1 cellular context compared by ENCODE assay signal in the genomic region with DNA sequence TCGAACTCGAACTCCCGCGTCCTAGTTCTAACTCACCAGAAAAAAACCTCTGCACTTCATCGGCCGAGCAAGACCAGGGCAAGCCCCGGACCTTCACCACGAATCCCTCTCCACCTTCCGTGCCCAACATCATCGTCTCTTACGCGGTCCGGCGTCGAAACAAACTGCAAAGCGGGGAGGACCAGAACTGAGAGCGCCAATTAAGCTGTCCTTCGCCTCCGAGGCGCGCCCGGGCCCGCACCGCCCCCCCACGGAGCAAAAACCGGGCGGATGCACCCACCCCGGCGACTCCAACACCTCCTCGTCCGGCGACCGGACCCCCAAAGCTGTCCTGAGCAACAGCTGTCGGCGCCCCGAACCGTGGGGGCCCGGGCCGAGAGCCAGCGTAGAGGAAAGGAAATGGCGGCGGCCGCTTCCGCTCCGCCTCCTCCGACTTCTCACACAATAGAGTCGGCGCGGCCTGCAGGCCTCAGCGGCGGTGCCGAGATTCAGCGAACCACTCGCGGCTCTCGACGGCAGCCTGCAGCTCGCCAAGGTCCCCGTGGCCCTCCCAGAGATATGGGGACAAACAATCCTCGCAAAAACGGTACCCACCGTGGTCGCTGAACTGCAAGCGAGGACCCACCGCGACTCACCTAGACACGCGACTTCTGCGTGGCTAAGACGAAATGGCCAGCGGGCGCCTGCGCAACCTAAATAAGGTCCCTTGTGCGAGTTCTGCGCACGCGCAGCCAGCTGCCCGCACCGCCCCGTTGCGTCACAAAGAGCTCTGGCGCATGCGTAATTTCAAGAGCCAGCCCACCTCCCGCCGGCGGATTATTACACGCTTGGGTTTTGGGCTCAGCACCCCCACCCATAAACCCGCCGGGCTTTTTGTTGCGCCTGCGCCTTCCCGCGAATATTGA.
TF ChIP-seq lines count a peak whose summit lies in the region.

A gene with protein sequence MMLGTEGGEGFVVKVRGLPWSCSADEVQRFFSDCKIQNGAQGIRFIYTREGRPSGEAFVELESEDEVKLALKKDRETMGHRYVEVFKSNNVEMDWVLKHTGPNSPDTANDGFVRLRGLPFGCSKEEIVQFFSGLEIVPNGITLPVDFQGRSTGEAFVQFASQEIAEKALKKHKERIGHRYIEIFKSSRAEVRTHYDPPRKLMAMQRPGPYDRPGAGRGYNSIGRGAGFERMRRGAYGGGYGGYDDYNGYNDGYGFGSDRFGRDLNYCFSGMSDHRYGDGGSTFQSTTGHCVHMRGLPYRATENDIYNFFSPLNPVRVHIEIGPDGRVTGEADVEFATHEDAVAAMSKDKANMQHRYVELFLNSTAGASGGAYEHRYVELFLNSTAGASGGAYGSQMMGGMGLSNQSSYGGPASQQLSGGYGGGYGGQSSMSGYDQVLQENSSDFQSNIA (minus strand): TSS at position 671 of the 905 bp plus-strand sequence. CDS start 538 bp downstream, at position 133.

TF ChIP-seq in HepG2, 621 proteins besides CTCF, POLR2A, EP300 and RAD21 (continued from another document and continues in another):
- TF ChIP-seq, protein P1, sequence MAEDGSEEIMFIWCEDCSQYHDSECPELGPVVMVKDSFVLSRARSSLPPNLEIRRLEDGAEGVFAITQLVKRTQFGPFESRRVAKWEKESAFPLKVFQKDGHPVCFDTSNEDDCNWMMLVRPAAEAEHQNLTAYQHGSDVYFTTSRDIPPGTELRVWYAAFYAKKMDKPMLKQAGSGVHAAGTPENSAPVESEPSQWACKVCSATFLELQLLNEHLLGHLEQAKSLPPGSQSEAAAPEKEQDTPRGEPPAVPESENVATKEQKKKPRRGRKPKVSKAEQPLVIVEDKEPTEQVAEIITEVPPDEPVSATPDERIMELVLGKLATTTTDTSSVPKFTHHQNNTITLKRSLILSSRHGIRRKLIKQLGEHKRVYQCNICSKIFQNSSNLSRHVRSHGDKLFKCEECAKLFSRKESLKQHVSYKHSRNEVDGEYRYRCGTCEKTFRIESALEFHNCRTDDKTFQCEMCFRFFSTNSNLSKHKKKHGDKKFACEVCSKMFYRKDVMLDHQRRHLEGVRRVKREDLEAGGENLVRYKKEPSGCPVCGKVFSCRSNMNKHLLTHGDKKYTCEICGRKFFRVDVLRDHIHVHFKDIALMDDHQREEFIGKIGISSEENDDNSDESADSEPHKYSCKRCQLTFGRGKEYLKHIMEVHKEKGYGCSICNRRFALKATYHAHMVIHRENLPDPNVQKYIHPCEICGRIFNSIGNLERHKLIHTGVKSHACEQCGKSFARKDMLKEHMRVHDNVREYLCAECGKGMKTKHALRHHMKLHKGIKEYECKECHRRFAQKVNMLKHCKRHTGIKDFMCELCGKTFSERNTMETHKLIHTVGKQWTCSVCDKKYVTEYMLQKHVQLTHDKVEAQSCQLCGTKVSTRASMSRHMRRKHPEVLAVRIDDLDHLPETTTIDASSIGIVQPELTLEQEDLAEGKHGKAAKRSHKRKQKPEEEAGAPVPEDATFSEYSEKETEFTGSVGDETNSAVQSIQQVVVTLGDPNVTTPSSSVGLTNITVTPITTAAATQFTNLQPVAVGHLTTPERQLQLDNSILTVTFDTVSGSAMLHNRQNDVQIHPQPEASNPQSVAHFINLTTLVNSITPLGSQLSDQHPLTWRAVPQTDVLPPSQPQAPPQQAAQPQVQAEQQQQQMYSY (CRISPR knock-in tag; IDR thresholded peaks at IDR 0.05), result no peak; the same call in 1 of the 2 replicates
- peak; percentile 57 for TF ChIP-seq PHF5A (CRISPR knock-in tag; IDR thresholded peaks at IDR 0.05; ENCODE audit: low read depth, unreplicated experiment)
- TF ChIP-seq, protein P2, sequence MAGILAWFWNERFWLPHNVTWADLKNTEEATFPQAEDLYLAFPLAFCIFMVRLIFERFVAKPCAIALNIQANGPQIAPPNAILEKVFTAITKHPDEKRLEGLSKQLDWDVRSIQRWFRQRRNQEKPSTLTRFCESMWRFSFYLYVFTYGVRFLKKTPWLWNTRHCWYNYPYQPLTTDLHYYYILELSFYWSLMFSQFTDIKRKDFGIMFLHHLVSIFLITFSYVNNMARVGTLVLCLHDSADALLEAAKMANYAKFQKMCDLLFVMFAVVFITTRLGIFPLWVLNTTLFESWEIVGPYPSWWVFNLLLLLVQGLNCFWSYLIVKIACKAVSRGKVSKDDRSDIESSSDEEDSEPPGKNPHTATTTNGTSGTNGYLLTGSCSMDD (CRISPR knock-in tag; IDR thresholded peaks at IDR 0.05), result no peak
- TF ChIP-seq ZNF878 (CRISPR knock-in tag; IDR thresholded peaks at IDR 0.05), result 0 out of 2 replicates have a peak, but pooled peaks have one; percentile 34
- TF ChIP-seq, protein P3, sequence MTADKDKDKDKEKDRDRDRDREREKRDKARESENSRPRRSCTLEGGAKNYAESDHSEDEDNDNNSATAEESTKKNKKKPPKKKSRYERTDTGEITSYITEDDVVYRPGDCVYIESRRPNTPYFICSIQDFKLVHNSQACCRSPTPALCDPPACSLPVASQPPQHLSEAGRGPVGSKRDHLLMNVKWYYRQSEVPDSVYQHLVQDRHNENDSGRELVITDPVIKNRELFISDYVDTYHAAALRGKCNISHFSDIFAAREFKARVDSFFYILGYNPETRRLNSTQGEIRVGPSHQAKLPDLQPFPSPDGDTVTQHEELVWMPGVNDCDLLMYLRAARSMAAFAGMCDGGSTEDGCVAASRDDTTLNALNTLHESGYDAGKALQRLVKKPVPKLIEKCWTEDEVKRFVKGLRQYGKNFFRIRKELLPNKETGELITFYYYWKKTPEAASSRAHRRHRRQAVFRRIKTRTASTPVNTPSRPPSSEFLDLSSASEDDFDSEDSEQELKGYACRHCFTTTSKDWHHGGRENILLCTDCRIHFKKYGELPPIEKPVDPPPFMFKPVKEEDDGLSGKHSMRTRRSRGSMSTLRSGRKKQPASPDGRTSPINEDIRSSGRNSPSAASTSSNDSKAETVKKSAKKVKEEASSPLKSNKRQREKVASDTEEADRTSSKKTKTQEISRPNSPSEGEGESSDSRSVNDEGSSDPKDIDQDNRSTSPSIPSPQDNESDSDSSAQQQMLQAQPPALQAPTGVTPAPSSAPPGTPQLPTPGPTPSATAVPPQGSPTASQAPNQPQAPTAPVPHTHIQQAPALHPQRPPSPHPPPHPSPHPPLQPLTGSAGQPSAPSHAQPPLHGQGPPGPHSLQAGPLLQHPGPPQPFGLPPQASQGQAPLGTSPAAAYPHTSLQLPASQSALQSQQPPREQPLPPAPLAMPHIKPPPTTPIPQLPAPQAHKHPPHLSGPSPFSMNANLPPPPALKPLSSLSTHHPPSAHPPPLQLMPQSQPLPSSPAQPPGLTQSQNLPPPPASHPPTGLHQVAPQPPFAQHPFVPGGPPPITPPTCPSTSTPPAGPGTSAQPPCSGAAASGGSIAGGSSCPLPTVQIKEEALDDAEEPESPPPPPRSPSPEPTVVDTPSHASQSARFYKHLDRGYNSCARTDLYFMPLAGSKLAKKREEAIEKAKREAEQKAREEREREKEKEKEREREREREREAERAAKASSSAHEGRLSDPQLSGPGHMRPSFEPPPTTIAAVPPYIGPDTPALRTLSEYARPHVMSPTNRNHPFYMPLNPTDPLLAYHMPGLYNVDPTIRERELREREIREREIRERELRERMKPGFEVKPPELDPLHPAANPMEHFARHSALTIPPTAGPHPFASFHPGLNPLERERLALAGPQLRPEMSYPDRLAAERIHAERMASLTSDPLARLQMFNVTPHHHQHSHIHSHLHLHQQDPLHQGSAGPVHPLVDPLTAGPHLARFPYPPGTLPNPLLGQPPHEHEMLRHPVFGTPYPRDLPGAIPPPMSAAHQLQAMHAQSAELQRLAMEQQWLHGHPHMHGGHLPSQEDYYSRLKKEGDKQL (CRISPR knock-in tag; IDR thresholded peaks at IDR 0.05; ENCODE audit: low read depth), result no peak
- TF ChIP-seq, protein P4, sequence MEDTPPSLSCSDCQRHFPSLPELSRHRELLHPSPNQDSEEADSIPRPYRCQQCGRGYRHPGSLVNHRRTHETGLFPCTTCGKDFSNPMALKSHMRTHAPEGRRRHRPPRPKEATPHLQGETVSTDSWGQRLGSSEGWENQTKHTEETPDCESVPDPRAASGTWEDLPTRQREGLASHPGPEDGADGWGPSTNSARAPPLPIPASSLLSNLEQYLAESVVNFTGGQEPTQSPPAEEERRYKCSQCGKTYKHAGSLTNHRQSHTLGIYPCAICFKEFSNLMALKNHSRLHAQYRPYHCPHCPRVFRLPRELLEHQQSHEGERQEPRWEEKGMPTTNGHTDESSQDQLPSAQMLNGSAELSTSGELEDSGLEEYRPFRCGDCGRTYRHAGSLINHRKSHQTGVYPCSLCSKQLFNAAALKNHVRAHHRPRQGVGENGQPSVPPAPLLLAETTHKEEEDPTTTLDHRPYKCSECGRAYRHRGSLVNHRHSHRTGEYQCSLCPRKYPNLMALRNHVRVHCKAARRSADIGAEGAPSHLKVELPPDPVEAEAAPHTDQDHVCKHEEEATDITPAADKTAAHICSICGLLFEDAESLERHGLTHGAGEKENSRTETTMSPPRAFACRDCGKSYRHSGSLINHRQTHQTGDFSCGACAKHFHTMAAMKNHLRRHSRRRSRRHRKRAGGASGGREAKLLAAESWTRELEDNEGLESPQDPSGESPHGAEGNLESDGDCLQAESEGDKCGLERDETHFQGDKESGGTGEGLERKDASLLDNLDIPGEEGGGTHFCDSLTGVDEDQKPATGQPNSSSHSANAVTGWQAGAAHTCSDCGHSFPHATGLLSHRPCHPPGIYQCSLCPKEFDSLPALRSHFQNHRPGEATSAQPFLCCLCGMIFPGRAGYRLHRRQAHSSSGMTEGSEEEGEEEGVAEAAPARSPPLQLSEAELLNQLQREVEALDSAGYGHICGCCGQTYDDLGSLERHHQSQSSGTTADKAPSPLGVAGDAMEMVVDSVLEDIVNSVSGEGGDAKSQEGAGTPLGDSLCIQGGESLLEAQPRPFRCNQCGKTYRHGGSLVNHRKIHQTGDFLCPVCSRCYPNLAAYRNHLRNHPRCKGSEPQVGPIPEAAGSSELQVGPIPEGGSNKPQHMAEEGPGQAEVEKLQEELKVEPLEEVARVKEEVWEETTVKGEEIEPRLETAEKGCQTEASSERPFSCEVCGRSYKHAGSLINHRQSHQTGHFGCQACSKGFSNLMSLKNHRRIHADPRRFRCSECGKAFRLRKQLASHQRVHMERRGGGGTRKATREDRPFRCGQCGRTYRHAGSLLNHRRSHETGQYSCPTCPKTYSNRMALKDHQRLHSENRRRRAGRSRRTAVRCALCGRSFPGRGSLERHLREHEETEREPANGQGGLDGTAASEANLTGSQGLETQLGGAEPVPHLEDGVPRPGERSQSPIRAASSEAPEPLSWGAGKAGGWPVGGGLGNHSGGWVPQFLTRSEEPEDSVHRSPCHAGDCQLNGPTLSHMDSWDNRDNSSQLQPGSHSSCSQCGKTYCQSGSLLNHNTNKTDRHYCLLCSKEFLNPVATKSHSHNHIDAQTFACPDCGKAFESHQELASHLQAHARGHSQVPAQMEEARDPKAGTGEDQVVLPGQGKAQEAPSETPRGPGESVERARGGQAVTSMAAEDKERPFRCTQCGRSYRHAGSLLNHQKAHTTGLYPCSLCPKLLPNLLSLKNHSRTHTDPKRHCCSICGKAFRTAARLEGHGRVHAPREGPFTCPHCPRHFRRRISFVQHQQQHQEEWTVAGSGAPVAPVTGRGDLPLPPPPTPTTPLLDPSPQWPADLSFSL (CRISPR knock-in tag; IDR thresholded peaks at IDR 0.05), result no peak
- TF ChIP-seq PTBP1 (IDR thresholded peaks at IDR 0.05; ENCODE audit: low read depth, low read length, poor library complexity, severe bottlenecking), result no peak
- no peak for TF ChIP-seq ZNF672 (CRISPR knock-in tag; IDR thresholded peaks at IDR 0.05)
- peak; percentile 1; the same call in 1 of the 2 replicates for TF ChIP-seq ZFP36L1 (CRISPR knock-in tag; IDR thresholded peaks at IDR 0.05)
- TF ChIP-seq ZNF747 (CRISPR knock-in tag; IDR thresholded peaks at IDR 0.05; ENCODE audit: borderline replicate concordance), result no peak; the same call in 1 of the 2 replicates
- no peak; the same call in 1 of the 2 replicates for TF ChIP-seq BCL6 (CRISPR knock-in tag; IDR thresholded peaks at IDR 0.05)
- TF ChIP-seq, protein P5, sequence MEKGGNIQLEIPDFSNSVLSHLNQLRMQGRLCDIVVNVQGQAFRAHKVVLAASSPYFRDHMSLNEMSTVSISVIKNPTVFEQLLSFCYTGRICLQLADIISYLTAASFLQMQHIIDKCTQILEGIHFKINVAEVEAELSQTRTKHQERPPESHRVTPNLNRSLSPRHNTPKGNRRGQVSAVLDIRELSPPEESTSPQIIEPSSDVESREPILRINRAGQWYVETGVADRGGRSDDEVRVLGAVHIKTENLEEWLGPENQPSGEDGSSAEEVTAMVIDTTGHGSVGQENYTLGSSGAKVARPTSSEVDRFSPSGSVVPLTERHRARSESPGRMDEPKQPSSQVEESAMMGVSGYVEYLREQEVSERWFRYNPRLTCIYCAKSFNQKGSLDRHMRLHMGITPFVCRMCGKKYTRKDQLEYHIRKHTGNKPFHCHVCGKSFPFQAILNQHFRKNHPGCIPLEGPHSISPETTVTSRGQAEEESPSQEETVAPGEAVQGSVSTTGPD (CRISPR knock-in tag; IDR thresholded peaks at IDR 0.05), result peak; percentile 51; the same call in 1 of the 2 replicates
- TF ChIP-seq KLF6 (CRISPR knock-in tag; IDR thresholded peaks at IDR 0.05), result peak; percentile 95
- TF ChIP-seq CBX2 (IDR thresholded peaks at IDR 0.05; ENCODE audit: low read depth, low read length), result no peak
- TF ChIP-seq CBX2 (CRISPR knock-in tag; IDR thresholded peaks at IDR 0.05; ENCODE audit: low read depth), result no peak
- peak; percentile 53; the same call in 1 of the 2 replicates for TF ChIP-seq ZMYM4 (CRISPR knock-in tag; IDR thresholded peaks at IDR 0.05)
- TF ChIP-seq, protein P6, sequence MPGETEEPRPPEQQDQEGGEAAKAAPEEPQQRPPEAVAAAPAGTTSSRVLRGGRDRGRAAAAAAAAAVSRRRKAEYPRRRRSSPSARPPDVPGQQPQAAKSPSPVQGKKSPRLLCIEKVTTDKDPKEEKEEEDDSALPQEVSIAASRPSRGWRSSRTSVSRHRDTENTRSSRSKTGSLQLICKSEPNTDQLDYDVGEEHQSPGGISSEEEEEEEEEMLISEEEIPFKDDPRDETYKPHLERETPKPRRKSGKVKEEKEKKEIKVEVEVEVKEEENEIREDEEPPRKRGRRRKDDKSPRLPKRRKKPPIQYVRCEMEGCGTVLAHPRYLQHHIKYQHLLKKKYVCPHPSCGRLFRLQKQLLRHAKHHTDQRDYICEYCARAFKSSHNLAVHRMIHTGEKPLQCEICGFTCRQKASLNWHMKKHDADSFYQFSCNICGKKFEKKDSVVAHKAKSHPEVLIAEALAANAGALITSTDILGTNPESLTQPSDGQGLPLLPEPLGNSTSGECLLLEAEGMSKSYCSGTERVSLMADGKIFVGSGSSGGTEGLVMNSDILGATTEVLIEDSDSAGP (CRISPR knock-in tag; IDR thresholded peaks at IDR 0.05; ENCODE audit: borderline replicate concordance), result peak; percentile 63
- TF ChIP-seq MYNN (CRISPR knock-in tag; IDR thresholded peaks at IDR 0.05; ENCODE audit: low read depth), result no peak; the same call in 1 of the 2 replicates
- no peak for TF ChIP-seq CCAR2 (optimal IDR thresholded peaks at IDR 0.05; ENCODE audit: low read depth, low read length)
- 0 out of 2 replicates have a peak, but pooled peaks have one; percentile 38 for TF ChIP-seq SIX4 (CRISPR knock-in tag; IDR thresholded peaks at IDR 0.05)
- peak; percentile 50 for TF ChIP-seq ETV5 (CRISPR knock-in tag; IDR thresholded peaks at IDR 0.05; ENCODE audit: borderline replicate concordance)
- peak; percentile 66; the same call in 1 of the 2 replicates for TF ChIP-seq PHF20 (CRISPR knock-in tag; IDR thresholded peaks at IDR 0.05)
- TF ChIP-seq GFI1 (CRISPR knock-in tag; IDR thresholded peaks at IDR 0.05; ENCODE audit: borderline replicate concordance), result peak; percentile 62; the same call in 1 of the 2 replicates
- no peak for TF ChIP-seq ZNF292 (CRISPR knock-in tag; IDR thresholded peaks at IDR 0.05; ENCODE audit: borderline replicate concordance, low read depth)
- no peak for TF ChIP-seq FOXP1 (IDR thresholded peaks at IDR 0.05)
- peak; percentile 11; the same call in 1 of the 2 replicates for TF ChIP-seq FOXP1 (CRISPR knock-in tag; IDR thresholded peaks at IDR 0.05)
- no peak; the same call in 1 of the 2 replicates for TF ChIP-seq ZNF773 (CRISPR knock-in tag; IDR thresholded peaks at IDR 0.05; ENCODE audit: borderline replicate concordance)
- TF ChIP-seq FOXM1 (CRISPR knock-in tag; IDR thresholded peaks at IDR 0.05), result 0 out of 2 replicates have a peak, but pooled peaks have one; percentile 27
